ENCODE assay signal across 23 cellular contexts in the genomic region with DNA sequence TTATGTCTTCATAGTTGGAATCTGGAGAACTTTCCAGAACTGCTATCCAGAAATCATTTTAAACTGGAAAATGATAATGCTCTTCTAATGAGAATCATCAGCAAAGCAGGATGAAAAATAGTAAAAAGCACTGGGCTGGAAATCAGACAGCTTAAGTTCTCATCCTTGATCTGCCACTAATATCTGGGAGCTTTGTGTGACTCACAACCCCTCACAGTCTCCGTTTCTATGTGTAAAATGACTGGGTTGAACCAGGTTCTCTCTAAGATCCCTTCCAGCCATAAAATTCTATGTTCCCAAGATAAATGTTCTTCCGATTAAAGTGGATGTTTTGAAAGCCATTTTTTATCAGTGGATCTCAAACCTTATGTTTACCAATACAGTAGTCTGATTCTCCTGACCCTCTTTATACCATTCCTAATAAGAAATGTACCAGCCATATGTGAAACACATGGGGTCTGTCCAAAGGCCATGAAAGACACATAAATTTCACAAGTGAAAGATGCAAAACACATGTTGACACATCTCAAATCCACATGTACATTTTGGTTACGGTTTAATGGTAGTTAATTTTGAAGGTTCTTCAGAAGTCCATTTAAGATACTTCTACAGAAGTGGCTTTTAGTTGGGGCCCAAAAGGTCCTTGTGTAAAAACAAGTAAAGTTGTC.
"Had no signal": no experiment of that assay in that cellular context is flagged by ENCODE, and none has a peak within 500 bp of the region (broad histone marks: within the 10 kb centered on the region; RNA-seq: fewer than 3 reads in every experiment).

No MANE protein-coding gene starts in this region.

- H3K4me1 Mint-ChIP-seq: naive thymus-derived CD4-positive, alpha-beta T cell; nephron progenitor cell; stimulated activated naive B cell treated with anti-CD40 and anti-IgM and Interleukin-4, amounts not matched to agents 10 μg/mL and 1 μg/mL and 100 μg/mL, for 72 hours; stimulated activated naive CD8-positive, alpha-beta T cell treated with anti-CD3 and anti-CD28 coated beads, Interleukin-15, amount 100 ng/mL, for 72 hours had no signal

- FAIRE-seq: frontal cortex, islet of Langerhans had no signal

- H3K79me2 ChIP-seq: parathyroid adenoma had no signal

- H3K9me3 Mint-ChIP-seq: dendritic cell treated with granulocyte-macrophage colony-stimulating factor and Interleukin-4, amounts not matched to agents 40 ng/mL and 50 ng/mL, for 4 days; effector memory CD8-positive, alpha-beta T cell; nephron progenitor cell; stimulated activated naive CD8-positive, alpha-beta T cell treated with anti-CD3 and anti-CD28 coated beads, Interleukin-15, amount 100 ng/mL, for 72 hours had no signal

- ATAC-seq: effector memory CD8-positive, alpha-beta T cell; heart left ventricle; naive thymus-derived CD4-positive, alpha-beta T cell; psoas muscle; stimulated activated naive B cell treated with anti-CD40 and anti-IgM and Interleukin-4, amounts not matched to agents 10 μg/mL and 1 μg/mL and 100 μg/mL, for 72 hours; stimulated activated naive CD8-positive, alpha-beta T cell treated with anti-CD3 and anti-CD28 coated beads, Interleukin-15, amount 100 ng/mL, for 72 hours; upper lobe of right lung had no signal

- H3K27ac ChIP-seq: epithelial cell of prostate, esophagus squamous epithelium, heart left ventricle, parathyroid adenoma, psoas muscle, sigmoid colon, testis, tibial nerve, upper lobe of right lung, vagina had no signal

- H3K36me3 Mint-ChIP-seq: stimulated activated naive B cell treated with anti-CD40 and anti-IgM and Interleukin-4, amounts not matched to agents 10 μg/mL and 1 μg/mL and 100 μg/mL, for 72 hours had no signal

- H3K9ac ChIP-seq: parathyroid adenoma had no signal

- H3K27me3 ChIP-seq: esophagus squamous epithelium, heart left ventricle, sigmoid colon, testis, tibial nerve, upper lobe of right lung, vagina had no signal

- H3K4me1 ChIP-seq: esophagus squamous epithelium, heart left ventricle, parathyroid adenoma, psoas muscle, sigmoid colon, testis, tibial nerve, upper lobe of right lung, vagina had no signal

- H3K9me3 ChIP-seq: esophagus squamous epithelium, heart left ventricle, psoas muscle, sigmoid colon, testis, tibial nerve, upper lobe of right lung, vagina had no signal

- H3K4me3 Mint-ChIP-seq: dendritic cell treated with granulocyte-macrophage colony-stimulating factor and Interleukin-4, amounts not matched to agents 40 ng/mL and 50 ng/mL, for 4 days; effector memory CD8-positive, alpha-beta T cell; naive thymus-derived CD4-positive, alpha-beta T cell; nephron progenitor cell; stimulated activated naive B cell treated with anti-CD40 and anti-IgM and Interleukin-4, amounts not matched to agents 10 μg/mL and 1 μg/mL and 100 μg/mL, for 72 hours; stimulated activated naive CD8-positive, alpha-beta T cell treated with anti-CD3 and anti-CD28 coated beads, Interleukin-15, amount 100 ng/mL, for 72 hours had no signal

- H3K27ac Mint-ChIP-seq: dendritic cell treated with granulocyte-macrophage colony-stimulating factor and Interleukin-4, amounts not matched to agents 40 ng/mL and 50 ng/mL, for 4 days; effector memory CD8-positive, alpha-beta T cell; naive thymus-derived CD4-positive, alpha-beta T cell; nephron progenitor cell; stimulated activated naive B cell treated with anti-CD40 and anti-IgM and Interleukin-4, amounts not matched to agents 10 μg/mL and 1 μg/mL and 100 μg/mL, for 72 hours; stimulated activated naive CD8-positive, alpha-beta T cell treated with anti-CD3 and anti-CD28 coated beads, Interleukin-15, amount 100 ng/mL, for 72 hours had no signal

- H3K27me3 Mint-ChIP-seq: dendritic cell treated with granulocyte-macrophage colony-stimulating factor and Interleukin-4, amounts not matched to agents 40 ng/mL and 50 ng/mL, for 4 days; stimulated activated naive B cell treated with anti-CD40 and anti-IgM and Interleukin-4, amounts not matched to agents 10 μg/mL and 1 μg/mL and 100 μg/mL, for 72 hours; stimulated activated naive CD8-positive, alpha-beta T cell treated with anti-CD3 and anti-CD28 coated beads, Interleukin-15, amount 100 ng/mL, for 72 hours had no signal

- H2AFZ ChIP-seq: parathyroid adenoma had no signal

- DNase-seq: effector memory CD8-positive, alpha-beta T cell; esophagus squamous epithelium; heart left ventricle; hippocampal formation; kidney glomerular epithelial cell; naive thymus-derived CD4-positive, alpha-beta T cell; nephron progenitor cell; psoas muscle; sigmoid colon; stimulated activated CD4-positive, alpha-beta T cell treated with anti-CD3 and anti-CD28 coated beads, Interleukin-2, amount 100 ng/mL, for 24 hours; stimulated activated CD4-positive, alpha-beta T cell treated with anti-CD3 and anti-CD28 coated beads, Interleukin-4, amount 100 ng/mL, for 4 hours; stimulated activated naive B cell treated with anti-CD40 and anti-IgM and Interleukin-4, amounts not matched to agents 10 μg/mL and 1 μg/mL and 100 μg/mL, for 72 hours; stimulated activated naive CD8-positive, alpha-beta T cell treated with anti-CD3 and anti-CD28 coated beads, Interleukin-15, amount 100 ng/mL, for 72 hours; testis; upper lobe of right lung had no signal

- H3K36me3 ChIP-seq: esophagus squamous epithelium, heart left ventricle, sigmoid colon, tibial nerve, upper lobe of right lung, vagina had no signal

- H3K4me3 ChIP-seq: esophagus squamous epithelium, heart left ventricle, psoas muscle, sigmoid colon, skin epidermis, testis, tibial nerve, upper lobe of right lung, vagina had no signal
